1 cellular context compared by ENCODE assay signal in genomic region chr16:55294129-55294528, GRCh38.
TF ChIP-seq lines count a peak whose summit lies in the region.

No MANE protein-coding gene starts in this region.

TF ChIP-seq in K562, 482 proteins besides CTCF, POLR2A, EP300 and RAD21 (continued from another document):
- no peak for TF ChIP-seq E2F8 (IDR thresholded peaks at IDR 0.05; ENCODE audit: low read depth, partially characterized antibody)
